17 cellular contexts compared by ENCODE assay signal in genomic region chr17:60355663-60356594, GRCh38. TPM values are rescaled to one million over a fixed set of nuclear protein-coding genes. Genes with fewer than 3 reads are reported as not detected.
DNase-seq lines count a peak whose midpoint lies in the region; ATAC-seq, FAIRE-seq and TF ChIP-seq lines count a peak whose summit lies in the region.
"Had no signal": no experiment of that assay in that cellular context is flagged by ENCODE, and none has a peak within 500 bp of the region (broad histone marks: within the 10 kb centered on the region; RNA-seq: fewer than 3 reads in every experiment).

No MANE protein-coding gene starts in this region.

- H3K4me1 ChIP-seq in DND-41 (ENCODE audit: insufficient read depth, low read length) (peaks cover 6% of the 10 kb centered on the region; the same call in 1 of the 2 replicates), right lobe of liver (peaks cover 0 to 45% (median 19%) of the 10 kb centered on the region in 4 donors), thyroid gland (peaks cover 7% of the 10 kb centered on the region in 2 donors)

- no peak overlapping the region for H3K4me3 ChIP-seq in DND-41 (ENCODE audit: low read depth in 1 of 2, low read length in 2 of 2)
- H3K4me3 ChIP-seq in right lobe of liver, result no peak overlapping the region
- H3K4me3 ChIP-seq in thyroid gland (replicated peaks in 1 of 3), result no peak overlapping the region
- H3K4me3 ChIP-seq: heart right ventricle had no signal

- H4K20me1 ChIP-seq in DND-41 (ENCODE audit: insufficient read depth, low read length), result peaks cover 10% of the 10 kb centered on the region; the same call in 1 of the 2 replicates

- no peak for TF ChIP-seq POLR2A in right lobe of liver (IDR thresholded peaks at IDR 0.05)
- TF ChIP-seq POLR2A in thyroid gland (IDR thresholded peaks at IDR 0.05), result no peak

- POLR2A ChIA-PET in WTC11 (lab: Charles Lee), result interaction anchor here (0.6 to 1.2 kb wide), 2 partner anchors 9 to 125 kb away, joined by 3 read pairs; no protein-coding TSS in a partner anchor

- DNase-seq in CD14-positive monocyte (ENCODE audit: low spot score), result no peak
- peak; percentile 10 for DNase-seq in DND-41
- no peak for DNase-seq in WTC11 (ENCODE audit: low spot score)
- DNase-seq in right lobe of liver, result no peak
- no peak for DNase-seq in thyroid gland
- no peak for DNase-seq in DMS79 (lab: John Stamatoyannopoulos, UW)
- DNase-seq in HTR-8/SVneo (ENCODE audit: insufficient read length, low spot score), result no peak
- DNase-seq: heart right ventricle; NCI-H1105; NCI-H446; right cardiac atrium; stimulated activated CD4-positive, alpha-beta T cell treated with anti-CD3 and anti-CD28 coated beads, Interleukin-4, amount 100 ng/mL, for 4 hours; stimulated activated naive CD4-positive, alpha-beta T cell treated with Interleukin-2 at 50 U/mL for 16 hours had no signal

- H3K79me2 ChIP-seq in DND-41 (ENCODE audit: insufficient read depth, low read length), result peaks cover 79% of the 10 kb centered on the region

- H3K4me3 Mint-ChIP-seq in CD14-positive monocyte (no peak overlapping the region), WTC11 (no peak overlapping the region)

- H3K27ac ChIP-seq in DND-41 (ENCODE audit: low read length) (no peak overlapping the region), right lobe of liver (peak overlapping the region in 2 of 3 donors; percentile 29 to 66), thyroid gland (no peak overlapping the region)

- H3K4me1 Mint-ChIP-seq in CD14-positive monocyte (peaks cover 46% of the 10 kb centered on the region), WTC11 (peaks cover 40% of the 10 kb centered on the region)

- H3K36me3 ChIP-seq in DND-41 (ENCODE audit: insufficient read depth, low read length) (no peaks in the 10 kb centered on the region), right lobe of liver (no peaks in the 10 kb centered on the region), thyroid gland (no peaks in the 10 kb centered on the region)
- H3K36me3 ChIP-seq: heart right ventricle had no signal

- H3K27me3 ChIP-seq in DND-41 (ENCODE audit: insufficient read depth, low read length, poor library complexity) (no peaks in the 10 kb centered on the region), right lobe of liver (no peaks in the 10 kb centered on the region), thyroid gland (no peaks in the 10 kb centered on the region)
- H3K27me3 ChIP-seq: heart right ventricle had no signal

- H3K27me3 Mint-ChIP-seq in CD14-positive monocyte (ENCODE audit: low read depth in 3 of 3) (no peaks in the 10 kb centered on the region), WTC11 (ENCODE audit: low read depth) (no peaks in the 10 kb centered on the region)

- peak; percentile 52; the same call in 2 of the 3 replicates for ATAC-seq in DND-41 (ENCODE audit: insufficient read depth, low read depth)
- ATAC-seq in WTC11, result no peak
- ATAC-seq in right lobe of liver, result peak; percentile 48 to 71 (median 58)
- no peak for ATAC-seq in HG02885 (IDR thresholded peaks at IDR 0.05; ENCODE audit: poor library complexity, unreplicated experiment)
- ATAC-seq: esophagus mucosa, HCT116, Panc1 had no signal

- H2AFZ ChIP-seq in DND-41 (ENCODE audit: low read depth, low read length), result no peak overlapping the region

- intact Hi-C loops in CD14-positive monocyte (cut with micrococcal nuclease) (loop anchor here in 1 of 2 donors (10.0 kb wide), 1 partner anchor 49 kb away; no protein-coding TSS in a partner anchor), right lobe of liver (cut with DNase I) (no loop called here), thyroid gland (cut with DNase I) (no loop called here)

- CTCF ChIA-PET in WTC11 (lab: Charles Lee), result interaction anchor here (0.6 to 1.5 kb wide), 4 partner anchors 58 to 125 kb away, joined by 3 to 4 read pairs (median 4); no protein-coding TSS in a partner anchor

- FAIRE-seq in HTR-8/SVneo (lab: Jason Lieb, UNC), result no peak

- H3K9ac ChIP-seq in DND-41 (ENCODE audit: low read depth, low read length), result no peak overlapping the region

- H3K9me3 ChIP-seq in DND-41 (ENCODE audit: insufficient read depth, low read length, severe bottlenecking) (no peaks in the 10 kb centered on the region), right lobe of liver (no peaks in the 10 kb centered on the region), thyroid gland (no peaks in the 10 kb centered on the region)

- H3K36me3 Mint-ChIP-seq in CD14-positive monocyte, result peaks cover 3 to 18% of the 10 kb centered on the region in 2 donors
- no peaks in the 10 kb centered on the region for H3K36me3 Mint-ChIP-seq in WTC11

- no peak overlapping the region for H3K4me2 ChIP-seq in DND-41 (ENCODE audit: insufficient read depth, low read length)

- H3K27ac Mint-ChIP-seq in CD14-positive monocyte (peak overlapping the region in 4 of 7 donors; percentile 40 to 60 (median 46)), WTC11 (peak overlapping the region; percentile 69)

- TF ChIP-seq CTCF in CD14-positive monocyte (IDR thresholded peaks at IDR 0.05) (no peak), DND-41 (IDR thresholded peaks at IDR 0.05; ENCODE audit: borderline replicate concordance, extremely low read depth, low read length, poor library complexity, severe bottlenecking) (no peak), WTC11 (IDR thresholded peaks at IDR 0.05) (no peak), right lobe of liver (IDR thresholded peaks at IDR 0.05) (no peak), thyroid gland (IDR thresholded peaks at IDR 0.05) (no peak)

- H3K9me3 Mint-ChIP-seq in CD14-positive monocyte, result no peaks in the 10 kb centered on the region
- no peaks in the 10 kb centered on the region for H3K9me3 Mint-ChIP-seq in WTC11

- 52% methylated on average over 4 of the region's 4 CpGs for WGBS in right lobe of liver (ENCODE audit: insufficient coverage, low coverage, low lambda C conversion rate, missing lambda C conversion rate)
- 88 to 98% methylated on average over 4 of the region's 4 CpGs for WGBS in thyroid gland, 2 donors

TF ChIP-seq in WTC11, 78 proteins besides CTCF, POLR2A, EP300 and RAD21 (continues in another document):
- TF ChIP-seq NFATC4 (CRISPR knock-in tag; IDR thresholded peaks at IDR 0.05), result no peak
- TF ChIP-seq, protein P1, sequence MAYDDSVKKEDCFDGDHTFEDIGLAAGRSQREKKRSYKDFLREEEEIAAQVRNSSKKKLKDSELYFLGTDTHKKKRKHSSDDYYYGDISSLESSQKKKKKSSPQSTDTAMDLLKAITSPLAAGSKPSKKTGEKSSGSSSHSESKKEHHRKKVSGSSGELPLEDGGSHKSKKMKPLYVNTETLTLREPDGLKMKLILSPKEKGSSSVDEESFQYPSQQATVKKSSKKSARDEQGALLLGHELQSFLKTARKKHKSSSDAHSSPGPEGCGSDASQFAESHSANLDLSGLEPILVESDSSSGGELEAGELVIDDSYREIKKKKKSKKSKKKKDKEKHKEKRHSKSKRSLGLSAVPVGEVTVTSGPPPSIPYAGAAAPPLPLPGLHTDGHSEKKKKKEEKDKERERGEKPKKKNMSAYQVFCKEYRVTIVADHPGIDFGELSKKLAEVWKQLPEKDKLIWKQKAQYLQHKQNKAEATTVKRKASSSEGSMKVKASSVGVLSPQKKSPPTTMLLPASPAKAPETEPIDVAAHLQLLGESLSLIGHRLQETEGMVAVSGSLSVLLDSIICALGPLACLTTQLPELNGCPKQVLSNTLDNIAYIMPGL (CRISPR knock-in tag; IDR thresholded peaks at IDR 0.05), result no peak
- TF ChIP-seq, protein P2, sequence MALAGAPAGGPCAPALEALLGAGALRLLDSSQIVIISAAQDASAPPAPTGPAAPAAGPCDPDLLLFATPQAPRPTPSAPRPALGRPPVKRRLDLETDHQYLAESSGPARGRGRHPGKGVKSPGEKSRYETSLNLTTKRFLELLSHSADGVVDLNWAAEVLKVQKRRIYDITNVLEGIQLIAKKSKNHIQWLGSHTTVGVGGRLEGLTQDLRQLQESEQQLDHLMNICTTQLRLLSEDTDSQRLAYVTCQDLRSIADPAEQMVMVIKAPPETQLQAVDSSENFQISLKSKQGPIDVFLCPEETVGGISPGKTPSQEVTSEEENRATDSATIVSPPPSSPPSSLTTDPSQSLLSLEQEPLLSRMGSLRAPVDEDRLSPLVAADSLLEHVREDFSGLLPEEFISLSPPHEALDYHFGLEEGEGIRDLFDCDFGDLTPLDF (CRISPR knock-in tag; IDR thresholded peaks at IDR 0.05), result no peak
- TF ChIP-seq, protein P3, sequence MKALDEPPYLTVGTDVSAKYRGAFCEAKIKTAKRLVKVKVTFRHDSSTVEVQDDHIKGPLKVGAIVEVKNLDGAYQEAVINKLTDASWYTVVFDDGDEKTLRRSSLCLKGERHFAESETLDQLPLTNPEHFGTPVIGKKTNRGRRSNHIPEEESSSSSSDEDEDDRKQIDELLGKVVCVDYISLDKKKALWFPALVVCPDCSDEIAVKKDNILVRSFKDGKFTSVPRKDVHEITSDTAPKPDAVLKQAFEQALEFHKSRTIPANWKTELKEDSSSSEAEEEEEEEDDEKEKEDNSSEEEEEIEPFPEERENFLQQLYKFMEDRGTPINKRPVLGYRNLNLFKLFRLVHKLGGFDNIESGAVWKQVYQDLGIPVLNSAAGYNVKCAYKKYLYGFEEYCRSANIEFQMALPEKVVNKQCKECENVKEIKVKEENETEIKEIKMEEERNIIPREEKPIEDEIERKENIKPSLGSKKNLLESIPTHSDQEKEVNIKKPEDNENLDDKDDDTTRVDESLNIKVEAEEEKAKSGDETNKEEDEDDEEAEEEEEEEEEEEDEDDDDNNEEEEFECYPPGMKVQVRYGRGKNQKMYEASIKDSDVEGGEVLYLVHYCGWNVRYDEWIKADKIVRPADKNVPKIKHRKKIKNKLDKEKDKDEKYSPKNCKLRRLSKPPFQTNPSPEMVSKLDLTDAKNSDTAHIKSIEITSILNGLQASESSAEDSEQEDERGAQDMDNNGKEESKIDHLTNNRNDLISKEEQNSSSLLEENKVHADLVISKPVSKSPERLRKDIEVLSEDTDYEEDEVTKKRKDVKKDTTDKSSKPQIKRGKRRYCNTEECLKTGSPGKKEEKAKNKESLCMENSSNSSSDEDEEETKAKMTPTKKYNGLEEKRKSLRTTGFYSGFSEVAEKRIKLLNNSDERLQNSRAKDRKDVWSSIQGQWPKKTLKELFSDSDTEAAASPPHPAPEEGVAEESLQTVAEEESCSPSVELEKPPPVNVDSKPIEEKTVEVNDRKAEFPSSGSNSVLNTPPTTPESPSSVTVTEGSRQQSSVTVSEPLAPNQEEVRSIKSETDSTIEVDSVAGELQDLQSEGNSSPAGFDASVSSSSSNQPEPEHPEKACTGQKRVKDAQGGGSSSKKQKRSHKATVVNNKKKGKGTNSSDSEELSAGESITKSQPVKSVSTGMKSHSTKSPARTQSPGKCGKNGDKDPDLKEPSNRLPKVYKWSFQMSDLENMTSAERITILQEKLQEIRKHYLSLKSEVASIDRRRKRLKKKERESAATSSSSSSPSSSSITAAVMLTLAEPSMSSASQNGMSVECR (CRISPR knock-in tag; IDR thresholded peaks at IDR 0.05; ENCODE audit: borderline replicate concordance), result no peak

RNA-seq across cellular contexts. Expression of gene USP32, which starts 36.0 kb away (rescaled TPM):
- 10 to 100 TPM; 10.1 to 16.6 TPM for polyA plus RNA-seq in CD14-positive monocyte
- total RNA-seq in WTC11 (2021), result 91.7 to 103 TPM (median 96.1 TPM) in 3 replicates
- total RNA-seq in right lobe of liver, result 10 to 100 TPM; 24.8 to 44.2 (median 33.5) TPM
- 10 to 100 TPM; 49.9 to 76.5 (median 65.0) TPM for total RNA-seq in thyroid gland

Comparison
In these comparisons a context has a peak if more than half of its experiments do, and no peak if none do; other contexts are left out.
1. ATAC-seq: peak in DND-41 (single experiment) and right lobe of liver (4 of 4); none in WTC11 (single experiment) and HG02885 (single experiment).
2. H3K27ac ChIP-seq: peak in right lobe of liver (2 of 3); none in DND-41 (single experiment) and thyroid gland (0 of 3).